ENCODE assay signal across 16 cellular contexts in genomic region chr7:135349746-135350145, GRCh38.
"Had no signal": no experiment of that assay in that cellular context is flagged by ENCODE, and none has a peak within 500 bp of the region (broad histone marks: within the 10 kb centered on the region; RNA-seq: fewer than 3 reads in every experiment).

No MANE protein-coding gene starts in this region.

- H3K27ac ChIP-seq: left ventricle myocardium inferior, prostate gland, sigmoid colon, tibial artery, uterus had no signal

- DNase-seq: activated CD8-positive, alpha-beta memory T cell treated with anti-CD3 and anti-CD28 coated beads, Interleukin-2, amount 50 U/mL, for 4 hours; activated CD8-positive, alpha-beta T cell treated with anti-CD3 and anti-CD28 coated beads for 36 hours; activated naive CD4-positive, alpha-beta T cell; activated T-cell treated with anti-CD3 and anti-CD28 coated beads, Interleukin-2, amount 50 U/mL, for 72 hours; endodermal cell; left ventricle myocardium inferior; mesenchymal stem cell; occipital lobe; sigmoid colon; stimulated activated CD4-positive, alpha-beta T cell treated with anti-CD3 and anti-CD28 coated beads, Interleukin-4, amount 100 ng/mL, for 24 hours; T-helper 9 cell; tibial artery; uterus had no signal

- H3K9me3 ChIP-seq: left ventricle myocardium inferior, prostate gland, sigmoid colon, tibial artery, uterus had no signal

- H3K9me3 Mint-ChIP-seq: activated CD8-positive, alpha-beta T cell treated with anti-CD3 and anti-CD28 coated beads for 36 hours; activated T-cell treated with anti-CD3 and anti-CD28 coated beads, Interleukin-2, amount 50 U/mL, for 72 hours; brain; endodermal cell had no signal

- H3K27ac Mint-ChIP-seq: activated CD8-positive, alpha-beta T cell treated with anti-CD3 and anti-CD28 coated beads for 36 hours; activated T-cell treated with anti-CD3 and anti-CD28 coated beads, Interleukin-2, amount 50 U/mL, for 72 hours; brain; endodermal cell; natural killer cell treated with Interleukin-12 subunit alpha and Interleukin-12 subunit beta and Interleukin-15 and Interleukin-18, amount 100 ng/mL, for 72 hours had no signal

- H3K4me3 ChIP-seq: left ventricle myocardium inferior, prostate gland, sigmoid colon, tibial artery, uterus had no signal

- H3K4me3 Mint-ChIP-seq: activated CD8-positive, alpha-beta T cell treated with anti-CD3 and anti-CD28 coated beads for 36 hours; activated T-cell treated with anti-CD3 and anti-CD28 coated beads, Interleukin-2, amount 50 U/mL, for 72 hours; brain; endodermal cell; natural killer cell treated with Interleukin-12 subunit alpha and Interleukin-12 subunit beta and Interleukin-15 and Interleukin-18, amount 100 ng/mL, for 72 hours had no signal

- H3K4me1 Mint-ChIP-seq: brain, endodermal cell had no signal

- H3K27me3 Mint-ChIP-seq: activated CD8-positive, alpha-beta T cell treated with anti-CD3 and anti-CD28 coated beads for 36 hours had no signal

- H3K27me3 ChIP-seq: sigmoid colon, tibial artery, uterus had no signal

- ATAC-seq: activated CD8-positive, alpha-beta T cell treated with anti-CD3 and anti-CD28 coated beads for 36 hours; activated T-cell treated with anti-CD3 and anti-CD28 coated beads, Interleukin-2, amount 50 U/mL, for 72 hours; natural killer cell treated with Interleukin-12 subunit alpha and Interleukin-12 subunit beta and Interleukin-15 and Interleukin-18, amount 100 ng/mL, for 72 hours had no signal

- H3K36me3 Mint-ChIP-seq: brain; natural killer cell treated with Interleukin-12 subunit alpha and Interleukin-12 subunit beta and Interleukin-15 and Interleukin-18, amount 100 ng/mL, for 72 hours had no signal

- H3K36me3 ChIP-seq: left ventricle myocardium inferior, prostate gland, sigmoid colon, tibial artery, uterus had no signal
